Comparison of ENCODE assay signal across 1 cellular context in genomic region chr22:45229181-45229580, GRCh38.
TF ChIP-seq lines count a peak whose summit lies in the region.

No MANE protein-coding gene starts in this region.

TF ChIP-seq in H1, 55 proteins besides CTCF, POLR2A, EP300 and RAD21:
- no peak for TF ChIP-seq PHF8 (conservative IDR thresholded peaks at IDR 0.05; ENCODE audit: low read depth, low read length)
- no peak for TF ChIP-seq SUZ12 (IDR thresholded peaks at IDR 0.05; ENCODE audit: low read length)
- TF ChIP-seq BCL11A (IDR thresholded peaks at IDR 0.05; ENCODE audit: low read depth in 2 of 2, low read length in 2 of 2): no peak
- TF ChIP-seq EGR1 (IDR thresholded peaks at IDR 0.05; ENCODE audit: borderline replicate concordance, low read depth, low read length): no peak
- TF ChIP-seq, protein P1, sequence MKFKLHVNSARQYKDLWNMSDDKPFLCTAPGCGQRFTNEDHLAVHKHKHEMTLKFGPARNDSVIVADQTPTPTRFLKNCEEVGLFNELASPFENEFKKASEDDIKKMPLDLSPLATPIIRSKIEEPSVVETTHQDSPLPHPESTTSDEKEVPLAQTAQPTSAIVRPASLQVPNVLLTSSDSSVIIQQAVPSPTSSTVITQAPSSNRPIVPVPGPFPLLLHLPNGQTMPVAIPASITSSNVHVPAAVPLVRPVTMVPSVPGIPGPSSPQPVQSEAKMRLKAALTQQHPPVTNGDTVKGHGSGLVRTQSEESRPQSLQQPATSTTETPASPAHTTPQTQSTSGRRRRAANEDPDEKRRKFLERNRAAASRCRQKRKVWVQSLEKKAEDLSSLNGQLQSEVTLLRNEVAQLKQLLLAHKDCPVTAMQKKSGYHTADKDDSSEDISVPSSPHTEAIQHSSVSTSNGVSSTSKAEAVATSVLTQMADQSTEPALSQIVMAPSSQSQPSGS (IDR thresholded peaks at IDR 0.05; ENCODE audit: low read length): no peak
- TF ChIP-seq MAFK (IDR thresholded peaks at IDR 0.05; ENCODE audit: low read depth, low read length): no peak
- TF ChIP-seq, protein P2, sequence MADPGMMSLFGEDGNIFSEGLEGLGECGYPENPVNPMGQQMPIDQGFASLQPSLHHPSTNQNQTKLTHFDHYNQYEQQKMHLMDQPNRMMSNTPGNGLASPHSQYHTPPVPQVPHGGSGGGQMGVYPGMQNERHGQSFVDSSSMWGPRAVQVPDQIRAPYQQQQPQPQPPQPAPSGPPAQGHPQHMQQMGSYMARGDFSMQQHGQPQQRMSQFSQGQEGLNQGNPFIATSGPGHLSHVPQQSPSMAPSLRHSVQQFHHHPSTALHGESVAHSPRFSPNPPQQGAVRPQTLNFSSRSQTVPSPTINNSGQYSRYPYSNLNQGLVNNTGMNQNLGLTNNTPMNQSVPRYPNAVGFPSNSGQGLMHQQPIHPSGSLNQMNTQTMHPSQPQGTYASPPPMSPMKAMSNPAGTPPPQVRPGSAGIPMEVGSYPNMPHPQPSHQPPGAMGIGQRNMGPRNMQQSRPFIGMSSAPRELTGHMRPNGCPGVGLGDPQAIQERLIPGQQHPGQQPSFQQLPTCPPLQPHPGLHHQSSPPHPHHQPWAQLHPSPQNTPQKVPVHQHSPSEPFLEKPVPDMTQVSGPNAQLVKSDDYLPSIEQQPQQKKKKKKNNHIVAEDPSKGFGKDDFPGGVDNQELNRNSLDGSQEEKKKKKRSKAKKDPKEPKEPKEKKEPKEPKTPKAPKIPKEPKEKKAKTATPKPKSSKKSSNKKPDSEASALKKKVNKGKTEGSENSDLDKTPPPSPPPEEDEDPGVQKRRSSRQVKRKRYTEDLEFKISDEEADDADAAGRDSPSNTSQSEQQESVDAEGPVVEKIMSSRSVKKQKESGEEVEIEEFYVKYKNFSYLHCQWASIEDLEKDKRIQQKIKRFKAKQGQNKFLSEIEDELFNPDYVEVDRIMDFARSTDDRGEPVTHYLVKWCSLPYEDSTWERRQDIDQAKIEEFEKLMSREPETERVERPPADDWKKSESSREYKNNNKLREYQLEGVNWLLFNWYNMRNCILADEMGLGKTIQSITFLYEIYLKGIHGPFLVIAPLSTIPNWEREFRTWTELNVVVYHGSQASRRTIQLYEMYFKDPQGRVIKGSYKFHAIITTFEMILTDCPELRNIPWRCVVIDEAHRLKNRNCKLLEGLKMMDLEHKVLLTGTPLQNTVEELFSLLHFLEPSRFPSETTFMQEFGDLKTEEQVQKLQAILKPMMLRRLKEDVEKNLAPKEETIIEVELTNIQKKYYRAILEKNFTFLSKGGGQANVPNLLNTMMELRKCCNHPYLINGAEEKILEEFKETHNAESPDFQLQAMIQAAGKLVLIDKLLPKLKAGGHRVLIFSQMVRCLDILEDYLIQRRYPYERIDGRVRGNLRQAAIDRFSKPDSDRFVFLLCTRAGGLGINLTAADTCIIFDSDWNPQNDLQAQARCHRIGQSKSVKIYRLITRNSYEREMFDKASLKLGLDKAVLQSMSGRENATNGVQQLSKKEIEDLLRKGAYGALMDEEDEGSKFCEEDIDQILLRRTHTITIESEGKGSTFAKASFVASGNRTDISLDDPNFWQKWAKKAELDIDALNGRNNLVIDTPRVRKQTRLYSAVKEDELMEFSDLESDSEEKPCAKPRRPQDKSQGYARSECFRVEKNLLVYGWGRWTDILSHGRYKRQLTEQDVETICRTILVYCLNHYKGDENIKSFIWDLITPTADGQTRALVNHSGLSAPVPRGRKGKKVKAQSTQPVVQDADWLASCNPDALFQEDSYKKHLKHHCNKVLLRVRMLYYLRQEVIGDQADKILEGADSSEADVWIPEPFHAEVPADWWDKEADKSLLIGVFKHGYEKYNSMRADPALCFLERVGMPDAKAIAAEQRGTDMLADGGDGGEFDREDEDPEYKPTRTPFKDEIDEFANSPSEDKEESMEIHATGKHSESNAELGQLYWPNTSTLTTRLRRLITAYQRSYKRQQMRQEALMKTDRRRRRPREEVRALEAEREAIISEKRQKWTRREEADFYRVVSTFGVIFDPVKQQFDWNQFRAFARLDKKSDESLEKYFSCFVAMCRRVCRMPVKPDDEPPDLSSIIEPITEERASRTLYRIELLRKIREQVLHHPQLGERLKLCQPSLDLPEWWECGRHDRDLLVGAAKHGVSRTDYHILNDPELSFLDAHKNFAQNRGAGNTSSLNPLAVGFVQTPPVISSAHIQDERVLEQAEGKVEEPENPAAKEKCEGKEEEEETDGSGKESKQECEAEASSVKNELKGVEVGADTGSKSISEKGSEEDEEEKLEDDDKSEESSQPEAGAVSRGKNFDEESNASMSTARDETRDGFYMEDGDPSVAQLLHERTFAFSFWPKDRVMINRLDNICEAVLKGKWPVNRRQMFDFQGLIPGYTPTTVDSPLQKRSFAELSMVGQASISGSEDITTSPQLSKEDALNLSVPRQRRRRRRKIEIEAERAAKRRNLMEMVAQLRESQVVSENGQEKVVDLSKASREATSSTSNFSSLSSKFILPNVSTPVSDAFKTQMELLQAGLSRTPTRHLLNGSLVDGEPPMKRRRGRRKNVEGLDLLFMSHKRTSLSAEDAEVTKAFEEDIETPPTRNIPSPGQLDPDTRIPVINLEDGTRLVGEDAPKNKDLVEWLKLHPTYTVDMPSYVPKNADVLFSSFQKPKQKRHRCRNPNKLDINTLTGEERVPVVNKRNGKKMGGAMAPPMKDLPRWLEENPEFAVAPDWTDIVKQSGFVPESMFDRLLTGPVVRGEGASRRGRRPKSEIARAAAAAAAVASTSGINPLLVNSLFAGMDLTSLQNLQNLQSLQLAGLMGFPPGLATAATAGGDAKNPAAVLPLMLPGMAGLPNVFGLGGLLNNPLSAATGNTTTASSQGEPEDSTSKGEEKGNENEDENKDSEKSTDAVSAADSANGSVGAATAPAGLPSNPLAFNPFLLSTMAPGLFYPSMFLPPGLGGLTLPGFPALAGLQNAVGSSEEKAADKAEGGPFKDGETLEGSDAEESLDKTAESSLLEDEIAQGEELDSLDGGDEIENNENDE (IDR thresholded peaks at IDR 0.05; ENCODE audit: insufficient replicate concordance, low read length): no peak
- no peak for TF ChIP-seq SP4 (IDR thresholded peaks at IDR 0.05; ENCODE audit: low read length)
- TF ChIP-seq BRCA1 (IDR thresholded peaks at IDR 0.05; ENCODE audit: low read depth, low read length): no peak
- no peak for TF ChIP-seq KDM4A (IDR thresholded peaks at IDR 0.05; ENCODE audit: low read depth, low read length, severe bottlenecking)
- TF ChIP-seq, protein P3, sequence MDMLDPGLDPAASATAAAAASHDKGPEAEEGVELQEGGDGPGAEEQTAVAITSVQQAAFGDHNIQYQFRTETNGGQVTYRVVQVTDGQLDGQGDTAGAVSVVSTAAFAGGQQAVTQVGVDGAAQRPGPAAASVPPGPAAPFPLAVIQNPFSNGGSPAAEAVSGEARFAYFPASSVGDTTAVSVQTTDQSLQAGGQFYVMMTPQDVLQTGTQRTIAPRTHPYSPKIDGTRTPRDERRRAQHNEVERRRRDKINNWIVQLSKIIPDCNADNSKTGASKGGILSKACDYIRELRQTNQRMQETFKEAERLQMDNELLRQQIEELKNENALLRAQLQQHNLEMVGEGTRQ (IDR thresholded peaks at IDR 0.05; ENCODE audit: low read length): no peak
- no peak for TF ChIP-seq HDAC2 (IDR thresholded peaks at IDR 0.05; ENCODE audit: borderline replicate concordance in 1 of 2, low read depth in 2 of 2, low read length in 2 of 2)
- TF ChIP-seq TBP (IDR thresholded peaks at IDR 0.05; ENCODE audit: low read depth, low read length): no peak
- TF ChIP-seq POLR2AphosphoS5 (IDR thresholded peaks at IDR 0.05; ENCODE audit: low read depth, low read length): no peak
- TF ChIP-seq POU5F1 (IDR thresholded peaks at IDR 0.05; ENCODE audit: low read depth, low read length): no peak
- no peak for TF ChIP-seq TAF7 (optimal IDR thresholded peaks at IDR 0.05; ENCODE audit: borderline replicate concordance, low read depth, low read length)
- no peak for TF ChIP-seq CHD1 (IDR thresholded peaks at IDR 0.05; ENCODE audit: low read depth, low read length)
- TF ChIP-seq TAF1 (IDR thresholded peaks at IDR 0.05; ENCODE audit: low read depth, low read length): no peak
- TF ChIP-seq TEAD4 (IDR thresholded peaks at IDR 0.05; ENCODE audit: low read depth, low read length): no peak
